17 cellular contexts compared by ENCODE assay signal in the genomic region with DNA sequence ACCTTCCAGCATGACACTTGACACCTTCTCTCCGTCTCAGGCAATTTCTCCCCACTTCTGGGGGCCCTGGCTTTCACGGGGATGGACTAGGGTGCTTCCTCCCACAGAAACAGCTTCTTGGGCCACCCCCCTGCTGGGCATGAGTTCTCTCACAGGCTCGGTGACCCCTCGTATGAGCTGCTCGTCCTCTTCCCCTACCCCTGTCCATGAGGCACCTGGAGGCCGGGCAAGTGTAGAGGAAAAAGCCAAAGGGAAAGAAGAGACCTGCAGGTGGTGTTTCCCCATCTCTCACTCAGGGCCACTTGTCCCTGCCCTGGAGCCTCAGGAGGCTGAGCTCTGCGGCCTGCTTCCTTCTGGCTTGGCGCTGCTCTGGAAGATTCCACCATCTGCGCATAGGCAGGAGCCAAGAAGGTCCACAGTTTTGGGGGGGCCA. TPM values are rescaled to one million over a fixed set of nuclear protein-coding genes. Genes with fewer than 3 reads are reported as not detected.
DNase-seq lines count a peak whose midpoint lies in the region; ATAC-seq and TF ChIP-seq lines count a peak whose summit lies in the region.
"Had no signal": no experiment of that assay in that cellular context is flagged by ENCODE, and none has a peak within 500 bp of the region (broad histone marks: within the 10 kb centered on the region; RNA-seq: fewer than 3 reads in every experiment).

No MANE protein-coding gene starts in this region.

- no peak for TF ChIP-seq POLR2A in esophagus muscularis mucosa (IDR thresholded peaks at IDR 0.05; ENCODE audit: low read depth)

- no peak overlapping the region for H3K27ac ChIP-seq in CD4-positive, alpha-beta memory T cell (ENCODE audit: low read depth, low read length)
- H3K27ac ChIP-seq in esophagus muscularis mucosa (replicated peaks in 1 of 4) (peak overlapping the region in 3 of 4 donors; percentile 92 to 99 (median 99)), psoas muscle (peak overlapping the region; percentile 96)
- H3K27ac ChIP-seq: foreskin keratinocyte had no signal

- 79% methylated on average over 6 of the region's 9 CpGs for WGBS in esophagus muscularis mucosa
- 76 to 89% (median 77%) methylated on average over 8 to 9 of the region's 9 CpGs for WGBS in psoas muscle, 3 donors

- H3K9me3 Mint-ChIP-seq in CD4-positive, alpha-beta memory T cell = no peaks in the 10 kb centered on the region
- H3K9me3 Mint-ChIP-seq: effector memory CD8-positive, alpha-beta T cell; T-helper 1 cell treated with Interleukin-12 subunit alpha and Interleukin-12 subunit beta and Interleukin-4 antibody, amounts not matched to agents 30 μg/mL and 1 μg/mL, for 36 hours had no signal

- in situ Hi-C loops in HAP-1 (cut with MboI; ENCODE audit: low sequenced_read_pairs) = no loop called here

- H3K27ac Mint-ChIP-seq in CD4-positive, alpha-beta memory T cell = peak overlapping the region in 1 of 7 donors; percentile 62

- ATAC-seq in psoas muscle (no peak), HG03045 (IDR thresholded peaks at IDR 0.05; ENCODE audit: unreplicated experiment) (no peak)
- ATAC-seq: effector memory CD8-positive, alpha-beta T cell; foreskin keratinocyte had no signal

- peaks cover 10 to 22% (median 13%) of the 10 kb centered on the region in 4 donors for H3K4me1 Mint-ChIP-seq in CD4-positive, alpha-beta memory T cell

- peaks cover 0 to 3% of the 10 kb centered on the region in 2 donors for H3K36me3 Mint-ChIP-seq in CD4-positive, alpha-beta memory T cell

- no peaks in the 10 kb centered on the region for H3K36me3 ChIP-seq in CD4-positive, alpha-beta memory T cell (ENCODE audit: insufficient read depth, low read length)
- no peaks in the 10 kb centered on the region for H3K36me3 ChIP-seq in H7 (replicated peaks; ENCODE audit: control insufficient read depth, insufficient read depth, low read length)
- H3K36me3 ChIP-seq in esophagus muscularis mucosa = no peaks in the 10 kb centered on the region
- no peaks in the 10 kb centered on the region for H3K36me3 ChIP-seq in psoas muscle (ENCODE audit: insufficient read depth in 1 of 2, low read depth in 1 of 2)
- H3K36me3 ChIP-seq in HAP-1 (replicated peaks) = no peaks in the 10 kb centered on the region
- H3K36me3 ChIP-seq: Peyer's patch, uterus had no signal

- DNase-seq in CD4-positive, alpha-beta memory T cell = no peak
- DNase-seq in H7 = peak; percentile 59
- no peak for DNase-seq in esophagus muscularis mucosa (ENCODE audit: extremely low spot score)
- DNase-seq in psoas muscle = no peak
- DNase-seq in HAP-1 (ENCODE audit: low spot score in 2 of 2) = no peak
- no peak for DNase-seq in HuH-7 (ENCODE audit: low spot score)
- DNase-seq: activated CD4-positive, alpha-beta T cell treated with anti-CD3 and anti-CD28 coated beads for 48 hours; activated gamma-delta T cell; effector memory CD8-positive, alpha-beta T cell; NCI-H1417 treated with DMSO at 0.1 percent for 48 hours; NCI-H510A; stimulated activated CD4-positive, alpha-beta T cell treated with anti-CD3 and anti-CD28 coated beads, Interleukin-2, amount 100 ng/mL, for 48 hours; uterus had no signal

- H3K4me3 ChIP-seq in CD4-positive, alpha-beta memory T cell (ENCODE audit: low read length in 2 of 2) = no peak overlapping the region
- H3K4me3 ChIP-seq in H7 (ENCODE audit: insufficient read depth, low read depth, low read length) = no peak overlapping the region
- peak overlapping the region in 1 of 4 donors; percentile 89 for H3K4me3 ChIP-seq in esophagus muscularis mucosa
- peak overlapping the region; percentile 88 for H3K4me3 ChIP-seq in psoas muscle
- no peak overlapping the region for H3K4me3 ChIP-seq in HAP-1

- TF ChIP-seq EP300 in esophagus muscularis mucosa (IDR thresholded peaks at IDR 0.05) = no peak

- intact Hi-C loops in CD4-positive, alpha-beta memory T cell (cut with micrococcal nuclease) = loop anchor here (5.0 kb wide), 1 partner anchor 1284 kb away; the partner anchor contains the start of gene NELFA
- intact Hi-C loops in esophagus muscularis mucosa (cut with DNase I) (loop anchor here (5.0 kb wide), 1 partner anchor 89 kb away; no protein-coding TSS in a partner anchor), psoas muscle (cut with DNase I) (loop anchor here in 1 of 2 donors (5.0 kb wide), 1 partner anchor 89 kb away; no protein-coding TSS in a partner anchor)

- H3K4me3 Mint-ChIP-seq in CD4-positive, alpha-beta memory T cell = peak overlapping the region in 5 of 8 donors; percentile 15 to 54 (median 17)

- H3K27me3 Mint-ChIP-seq in CD4-positive, alpha-beta memory T cell = peaks cover 8 to 10% of the 10 kb centered on the region in 2 donors

- TF ChIP-seq CTCF in esophagus muscularis mucosa (IDR thresholded peaks at IDR 0.05) (no peak), psoas muscle (IDR thresholded peaks at IDR 0.05) (no peak)

- H3K27me3 ChIP-seq in CD4-positive, alpha-beta memory T cell (ENCODE audit: insufficient read depth, low read length) = no peaks in the 10 kb centered on the region
- H3K27me3 ChIP-seq in H7 (ENCODE audit: control insufficient read depth, insufficient read depth, low read length) (peaks cover 14% of the 10 kb centered on the region), esophagus muscularis mucosa (peaks cover 0 to 15% (median 3%) of the 10 kb centered on the region in 4 donors), psoas muscle (ENCODE audit: insufficient read depth in 3 of 3, low read length in 2 of 3) (no peaks in the 10 kb centered on the region), HAP-1 (ENCODE audit: low read depth) (no peaks in the 10 kb centered on the region)
- H3K27me3 ChIP-seq: Peyer's patch, uterus had no signal

- POLR2A ChIA-PET in CD4-positive, alpha-beta memory T cell (lab: Charles Lee; ENCODE audit: partially characterized antibody) = no interaction called here

- H3K9me3 ChIP-seq in CD4-positive, alpha-beta memory T cell (ENCODE audit: control insufficient read depth in 1 of 2, low read length in 2 of 2) = no peaks in the 10 kb centered on the region
- H3K9me3 ChIP-seq in esophagus muscularis mucosa (no peaks in the 10 kb centered on the region), psoas muscle (no peaks in the 10 kb centered on the region), HAP-1 (no peaks in the 10 kb centered on the region)
- H3K9me3 ChIP-seq: Peyer's patch, uterus had no signal

- CTCF ChIA-PET in CD4-positive, alpha-beta memory T cell (lab: Charles Lee; ENCODE audit: partially characterized antibody) = interaction anchor here (0.7 kb wide), 1 partner anchor 50 kb away, joined by 3 read pairs; no protein-coding TSS in a partner anchor

- peaks cover 9% of the 10 kb centered on the region for H3K4me1 ChIP-seq in CD4-positive, alpha-beta memory T cell (ENCODE audit: insufficient read depth, low read length)
- H3K4me1 ChIP-seq in esophagus muscularis mucosa = peaks cover 31 to 64% (median 58%) of the 10 kb centered on the region in 4 donors
- peaks cover 35% of the 10 kb centered on the region for H3K4me1 ChIP-seq in psoas muscle
- peaks cover 10% of the 10 kb centered on the region for H3K4me1 ChIP-seq in HAP-1

RNA-seq across cellular contexts. Expression of gene RGS12, which starts 1.9 kb away (rescaled TPM):
- total RNA-seq in CD4-positive, alpha-beta memory T cell = 10 to 100 TPM in 1 of 2 experiments, 1 to 10 TPM in 1; 9.7 to 10.6 TPM
- polyA plus RNA-seq in CD4-positive, alpha-beta memory T cell = 1 to 10 TPM in 1 of 2 donors, under 1 TPM in 1; 0.93 to 2.3 TPM
- 18.7 and 19.7 TPM in 2 replicates for total RNA-seq in H7 (2014; rRNA removed; shearing (Covaris generic))
- 10 to 100 TPM; 16.2 to 23.0 (median 19.2) TPM for total RNA-seq in esophagus muscularis mucosa
- 10 to 100 TPM; 13.9 to 29.0 (median 17.8) TPM for total RNA-seq in psoas muscle
- polyA plus RNA-seq in psoas muscle = 10 to 100 TPM in 2 of 3 donors, 1 to 10 TPM in 1; 7.5 to 20.1 (median 15.6) TPM

RNA-seq across cellular contexts. Expression of gene MSANTD1, which starts 41.9 kb away (rescaled TPM):
- 1 to 10 TPM; 2.0 to 2.2 TPM for total RNA-seq in CD4-positive, alpha-beta memory T cell
- polyA plus RNA-seq in CD4-positive, alpha-beta memory T cell = under 1 TPM in 1 of 2 donors, not detected in 1; 0.08 TPM
- 0.07 and 0.24 TPM in 2 replicates for total RNA-seq in H7 (2014; rRNA removed; shearing (Covaris generic))
- total RNA-seq in esophagus muscularis mucosa (under 1 TPM; 0.06 to 0.83 (median 0.40) TPM), psoas muscle (under 1 TPM; 0.25 to 0.94 (median 0.70) TPM)
- under 1 TPM; 0.11 to 0.34 (median 0.27) TPM for polyA plus RNA-seq in psoas muscle
